Comparison of ENCODE assay signal across 3 cellular contexts in the genomic region with DNA sequence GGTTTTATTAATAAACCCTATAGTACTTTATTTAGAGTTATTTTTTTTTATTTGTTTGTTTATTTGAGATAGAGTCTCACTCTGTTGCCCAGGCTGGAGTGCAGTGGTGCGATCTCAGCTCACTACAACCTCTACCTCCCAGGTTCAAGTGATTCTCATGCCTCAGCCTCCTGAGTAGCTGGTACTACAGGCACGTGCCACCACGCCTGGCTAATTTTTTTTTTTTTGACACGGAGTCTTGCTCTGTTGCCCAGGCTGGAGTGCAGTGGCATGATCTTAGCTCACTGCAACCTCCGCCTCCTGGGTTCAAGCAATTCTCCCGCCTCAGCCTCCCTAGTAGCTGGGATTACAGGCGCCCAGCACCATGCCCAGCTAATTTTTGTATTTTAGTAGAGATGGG. TPM values are rescaled to one million over a fixed set of nuclear protein-coding genes. Genes with fewer than 3 reads are reported as not detected.
DNase-seq lines count a peak whose midpoint lies in the region; ATAC-seq, FAIRE-seq and TF ChIP-seq lines count a peak whose summit lies in the region.
"Not testable (repeated sequence)": the region's sequence is repeated elsewhere in the genome, so short reads cannot be mapped to it uniquely, and the experiment has no call there.

No MANE protein-coding gene starts in this region.

- BruUV-seq in K562 (replicated peaks; lab: Mats Ljungman, UMichigan) = not testable (repeated sequence)

- H3K36me3 ChIP-seq in HEK293 (ENCODE audit: control insufficient read depth in 2 of 2, insufficient read depth in 1 of 2, low read length in 2 of 2) (peaks cover 0 to 60% of the 10 kb centered on the region in 2 experiments; a peak in 2 of 3 replicates), K562 (ENCODE audit: control insufficient read depth, insufficient read depth, low read length) (peaks cover 64% of the 10 kb centered on the region; the same call in 2 of the 3 replicates)

- not testable (repeated sequence) for H3K4me1 ChIP-seq in HEK293 (ENCODE audit: control insufficient read depth, insufficient read depth, low read length); K562 (replicated peaks in 1 of 2; ENCODE audit: control insufficient read depth in 2 of 2, insufficient read depth in 2 of 2, low read length in 2 of 2)

- not testable (repeated sequence) for TF ChIP-seq RAD21 in K562 (CRISPR knock-in tag; conservative IDR thresholded peaks at IDR 0.05 in 1 of 2, IDR thresholded peaks at IDR 0.05 in 1 of 2)

- FAIRE-seq in K562 (lab: Jason Lieb, UNC) = not testable (repeated sequence)

- H3K27me3 ChIP-seq in K562 (ENCODE audit: control insufficient read depth in 2 of 2, insufficient read depth in 2 of 2, low read length in 2 of 2) = not testable (repeated sequence)

- H3K9me1 ChIP-seq in K562 (ENCODE audit: control insufficient read depth, insufficient read depth, low read length) = not testable (repeated sequence)

- POLR2A ChIA-PET in HEK293 (lab: Yijun Ruan, JAX) = interaction anchor here (0.6 kb wide), 1 partner anchor 15 kb away, joined by 3 read pairs; no protein-coding TSS in a partner anchor
- POLR2A ChIA-PET in RWPE1 (lab: Yijun Ruan, JAX; ENCODE audit: low non-redundant PET) = not testable (repeated sequence)
- POLR2A ChIA-PET in K562 (lab: Yijun Ruan, JAX) = interaction anchor here (5.9 kb wide), 1 partner anchor 6 kb away, joined by 57 read pairs; the partner anchor contains the start of gene DNAJB12

- H3K9me3 ChIP-seq in HEK293 (ENCODE audit: control insufficient read depth, insufficient read depth, low read depth, low read length); K562 (replicated peaks; ENCODE audit: control insufficient read depth, insufficient read depth, low read depth, low read length): not testable (repeated sequence)

- not testable (repeated sequence) for TF ChIP-seq POLR2A in K562 (conservative IDR thresholded peaks at IDR 0.05)

- in situ Hi-C loops in K562 (cut with MboI) = loop anchor here (25.0 kb wide), 1 partner anchor 1034 kb away; the partner anchor contains the start of gene SLC29A3

- intact Hi-C loops in K562 (cut with micrococcal nuclease) = not testable (repeated sequence)

- H3K79me2 ChIP-seq in K562 (ENCODE audit: control insufficient read depth, insufficient read depth, low read length) = peaks cover 13% of the 10 kb centered on the region

- not testable (repeated sequence) for H4K20me1 ChIP-seq in K562 (replicated peaks; ENCODE audit: control insufficient read depth, insufficient read depth, low read length)

- not testable (repeated sequence) for TF ChIP-seq CTCF in HEK293 (tag by site-specific recombination; IDR thresholded peaks at IDR 0.05); RWPE1 (conservative IDR thresholded peaks at IDR 0.05; ENCODE audit: low read depth); K562 (IDR thresholded peaks at IDR 0.05 in 2 of 3, conservative IDR thresholded peaks at IDR 0.05 in 1 of 3; ENCODE audit: insufficient read depth in 2 of 3, low read depth in 1 of 3, low read length in 3 of 3)

- not testable (repeated sequence) for H3K4me2 ChIP-seq in K562 (ENCODE audit: insufficient read depth, low read length)

- not testable (repeated sequence) for H3K27ac ChIP-seq in HEK293 (ENCODE audit: extremely low read depth, low read depth, low read length); K562 (ENCODE audit: extremely low read depth, low read depth, low read length)
- H3K27ac ChIP-seq in RWPE1 = peak overlapping the region; percentile 26; the same call in 1 of the 2 replicates

- not testable (repeated sequence) for ATAC-seq in K562

- CTCF ChIA-PET in HEK293 (lab: Yijun Ruan, JAX) = interaction anchor here (0.6 to 0.7 kb wide), 2 partner anchors 71 to 233 kb away, joined by 3 to 6 read pairs; no protein-coding TSS in a partner anchor
- CTCF ChIA-PET in RWPE1 (lab: Yijun Ruan, JAX) = interaction anchor here (1.5 kb wide), 1 partner anchor 9 kb away, joined by 7 read pairs; no protein-coding TSS in a partner anchor
- CTCF ChIA-PET in K562 (lab: Yijun Ruan, JAX; ENCODE audit: low intra/inter-chr PET ratio) = interaction anchor here (1.0 kb wide), 1 partner anchor 529 kb away, joined by 5 read pairs; no protein-coding TSS in a partner anchor

- not testable (repeated sequence) for H3K4me3 ChIP-seq in HEK293 (ENCODE audit: low read depth, low read length); K562

- 96% methylated on average over 7 of the region's 7 CpGs for WGBS in K562 (ENCODE audit: insufficient coverage, low coverage, missing lambda C conversion rate)

- H2AFZ ChIP-seq in K562 (ENCODE audit: low read depth, low read length) = not testable (repeated sequence)

- TF ChIP-seq EP300 in K562 (IDR thresholded peaks at IDR 0.05; ENCODE audit: low read length) = not testable (repeated sequence)

- H3K9ac ChIP-seq in K562 (ENCODE audit: insufficient read depth in 1 of 2, low read depth in 2 of 2, low read length in 2 of 2) = not testable (repeated sequence)

- not testable (repeated sequence) for DNase-seq in RWPE1 (ENCODE audit: low spot score); K562 (ENCODE audit: extremely low read depth in 1 of 4, low spot score in 3 of 4)

TF ChIP-seq in HEK293, 187 proteins besides CTCF, POLR2A, EP300 and RAD21:
- peak; percentile 91; the same call in 1 of the 2 replicates for TF ChIP-seq ZNF121 (tag by site-specific recombination; IDR thresholded peaks at IDR 0.05)

TF ChIP-seq in K562, 482 proteins besides CTCF, POLR2A, EP300 and RAD21:
- peak; percentile 60 for TF ChIP-seq ZNF121 (CRISPR knock-in tag; conservative IDR thresholded peaks at IDR 0.05)

RNA-seq across cellular contexts. Expression of gene DNAJB12, which starts 8.6 kb away (rescaled TPM):
- 37.8 and 67.4 TPM in 2 replicates for total RNA-seq in K562 (2011; cell fraction: chromatin; rRNA removed; ENCODE audit: low replicate concordance)
- 41.7 and 47.7 TPM in 2 replicates for total RNA-seq in K562 (2011; cell fraction: nucleolus; rRNA removed)
- total RNA-seq in K562 (2011; cell fraction: nucleoplasm; rRNA removed) = 40.8 and 49.2 TPM in 2 replicates
- total RNA-seq in K562 (2014; rRNA removed) (22.1 and 30.2 TPM in 2 replicates), K562 (2014; rRNA removed; fragmentation: Illumina TruSeq; extraction: Trizol) (12.9 and 15.1 TPM in 2 replicates), K562 (2015; rRNA removed; fragmentation: Illumina TruSeq; extraction: Trizol) (20.5 and 22.0 TPM in 2 replicates), K562 (2021) (31.0 and 31.5 TPM in 2 replicates)
- polyA plus RNA-seq in K562 (2011; rRNA removed) (10.2 and 13.3 TPM in 2 replicates), K562 (2014; fragmentation: Illumina TruSeq; extraction: Trizol) (24.1 and 26.2 TPM in 2 replicates), K562 (2014; fragmentation: Nextera tagmentation; extraction: Ambion mirVana) (1 to 10 TPM; 3.5 to 4.7 TPM), K562 (2014; rRNA removed) (18.4 and 20.3 TPM in 2 replicates)
- polyA plus RNA-seq in K562 (2011; cell fraction: cytosol; rRNA removed) = 12.4 and 17.8 TPM in 2 replicates
- polyA plus RNA-seq in K562 (2011; cell fraction: nucleus; rRNA removed) = 27.1 and 42.9 TPM in 2 replicates
- 21.6 and 29.2 TPM in 2 replicates for polyA plus RNA-seq in K562 (2012)
- polyA minus RNA-seq in K562 (2011; rRNA and poly(A)+ RNA removed) = 7.6 and 8.6 TPM in 2 replicates
- polyA minus RNA-seq in K562 (2011; cell fraction: cytosol; rRNA and poly(A)+ RNA removed) = 11.4 and 13.2 TPM in 2 replicates
- polyA minus RNA-seq in K562 (2011; cell fraction: nucleus; rRNA and poly(A)+ RNA removed) = 14.1 and 15.7 TPM in 2 replicates
